In genomic region chr5:98975223-98975622, GRCh38 we compare ENCODE assay signal across 1 cellular context.
TF ChIP-seq lines count a peak whose summit lies in the region.

No MANE protein-coding gene starts in this region.

TF ChIP-seq in K562, 482 proteins besides CTCF, POLR2A, EP300 and RAD21 (continued from another document):
- TF ChIP-seq HMBOX1 (IDR thresholded peaks at IDR 0.05) (no peak), HDAC3 (IDR thresholded peaks at IDR 0.05; ENCODE audit: borderline replicate concordance, partially characterized antibody) (no peak), ETV6 (IDR thresholded peaks at IDR 0.05; ENCODE audit: borderline replicate concordance in 1 of 2, low read depth in 2 of 2, low read length in 1 of 2) (no peak), ETV6 (CRISPR knock-in tag; IDR thresholded peaks at IDR 0.05; ENCODE audit: borderline replicate concordance) (no peak), ILF3 (IDR thresholded peaks at IDR 0.05; ENCODE audit: borderline replicate concordance) (no peak), TCF7 (IDR thresholded peaks at IDR 0.05; ENCODE audit: borderline replicate concordance) (no peak), JUNB (CRISPR knock-in tag; conservative IDR thresholded peaks at IDR 0.05) (no peak), ARID1B (IDR thresholded peaks at IDR 0.05) (no peak)
TF ChIP-seq in K562: peak in this region for 0.
